In the genomic region with DNA sequence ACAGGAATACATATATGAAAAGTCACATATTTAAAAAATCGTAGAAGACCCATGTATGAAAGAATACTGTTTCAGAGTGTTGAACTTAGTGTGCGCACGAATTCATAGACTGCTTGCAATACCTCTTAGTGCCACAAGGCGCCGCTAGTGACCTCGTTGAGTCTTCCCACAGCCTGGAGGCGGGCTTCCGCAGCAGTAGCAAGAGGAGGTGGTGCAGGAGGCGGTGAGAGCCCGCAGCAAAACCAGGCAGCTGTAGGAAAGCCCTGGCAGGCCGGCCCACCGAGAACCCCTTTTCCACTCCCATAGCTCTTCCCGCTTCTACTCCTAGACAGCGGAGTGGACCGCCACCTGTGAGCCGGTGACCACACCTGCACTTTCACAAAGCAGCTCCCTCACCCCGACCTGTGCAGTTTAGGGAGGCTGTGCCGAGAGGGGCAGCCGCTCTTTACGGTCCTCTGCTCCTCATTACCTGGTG, we compare ENCODE assay signal across 8 cellular contexts. TPM values are rescaled to one million over a fixed set of nuclear protein-coding genes. Genes with fewer than 3 reads are reported as not detected.
DNase-seq lines count a peak whose midpoint lies in the region; FAIRE-seq and TF ChIP-seq lines count a peak whose summit lies in the region.

No MANE protein-coding gene starts in this region.

- H2AFZ ChIP-seq in astrocyte (ENCODE audit: low read depth, low read length) (peak overlapping the region; percentile 45), smooth muscle cell (ENCODE audit: low read depth) (no peak overlapping the region)

- WGBS in smooth muscle cell (ENCODE audit: low lambda C conversion rate) = 20% methylated on average over 20 of the region's 20 CpGs

- H3K9me3 Mint-ChIP-seq in T-helper 2 cell treated with Interferon-gamma antibody and Interleukin-4, amounts not matched to agents 5 μg/mL and 100 μg/mL, for 36 hours = no peaks in the 10 kb centered on the region
- H3K9me3 Mint-ChIP-seq in astrocyte (ENCODE audit: unreplicated experiment) = peaks cover 6% of the 10 kb centered on the region

- FAIRE-seq in H54 (lab: Jason Lieb, UNC) (no peak), astrocyte (lab: Jason Lieb, UNC) (no peak)

- no peak for TF ChIP-seq POLR2A in H54 (IDR thresholded peaks at IDR 0.05; ENCODE audit: low read depth, low read length)

- peaks cover 2% of the 10 kb centered on the region for H3K27me3 Mint-ChIP-seq in T-helper 2 cell treated with Interferon-gamma antibody and Interleukin-4, amounts not matched to agents 5 μg/mL and 100 μg/mL, for 36 hours (ENCODE audit: low read depth)
- H3K27me3 Mint-ChIP-seq in astrocyte (ENCODE audit: low read depth, unreplicated experiment) = no peaks in the 10 kb centered on the region

- no peak overlapping the region for H3K27ac ChIP-seq in astrocyte (ENCODE audit: low read depth, low read length)
- H3K27ac ChIP-seq in smooth muscle cell (ENCODE audit: low read depth) = no peak overlapping the region

- H3K36me3 Mint-ChIP-seq in T-helper 2 cell treated with Interferon-gamma antibody and Interleukin-4, amounts not matched to agents 5 μg/mL and 100 μg/mL, for 36 hours (ENCODE audit: low read depth) = no peaks in the 10 kb centered on the region
- peaks cover 2% of the 10 kb centered on the region for H3K36me3 Mint-ChIP-seq in astrocyte (ENCODE audit: low read depth, unreplicated experiment)

- peak overlapping the region; percentile 72 for H3K4me2 ChIP-seq in astrocyte (ENCODE audit: low read length)
- H3K4me2 ChIP-seq in smooth muscle cell = peak overlapping the region; percentile 75

- TF ChIP-seq CTCF in GM12801 (IDR thresholded peaks at IDR 0.05; ENCODE audit: extremely low read depth, insufficient read length) (peak; percentile 21), LNCAP (IDR thresholded peaks at IDR 0.05) (peak; percentile 77), astrocyte (IDR thresholded peaks at IDR 0.05; ENCODE audit: insufficient read depth, low read depth, low read length) (peak; percentile 87), smooth muscle cell (IDR thresholded peaks at IDR 0.05; ENCODE audit: borderline replicate concordance, insufficient read depth, poor library complexity, severe bottlenecking) (peak; percentile 97)

- H3K9me3 ChIP-seq in astrocyte (ENCODE audit: insufficient read depth, low read depth, low read length) = no peaks in the 10 kb centered on the region
- no peaks in the 10 kb centered on the region for H3K9me3 ChIP-seq in iPS-18c (ENCODE audit: control insufficient read depth, insufficient read depth, low read length)
- no peaks in the 10 kb centered on the region for H3K9me3 ChIP-seq in smooth muscle cell (replicated peaks; ENCODE audit: low read depth)

- peak overlapping the region; percentile 67 for H3K4me3 Mint-ChIP-seq in T-helper 2 cell treated with Interferon-gamma antibody and Interleukin-4, amounts not matched to agents 5 μg/mL and 100 μg/mL, for 36 hours
- H3K4me3 Mint-ChIP-seq in astrocyte (ENCODE audit: unreplicated experiment) = no peak overlapping the region

- H3K4me1 ChIP-seq in astrocyte (ENCODE audit: insufficient read depth, low read length) = peaks cover 2% of the 10 kb centered on the region
- no peaks in the 10 kb centered on the region for H3K4me1 ChIP-seq in smooth muscle cell (ENCODE audit: low read depth)

- no peaks in the 10 kb centered on the region for H3K79me2 ChIP-seq in astrocyte (ENCODE audit: insufficient read depth, low read length)
- H3K79me2 ChIP-seq in smooth muscle cell (ENCODE audit: low read depth) = no peaks in the 10 kb centered on the region

- DNase-seq in H54 (ENCODE audit: insufficient read length, low spot score) = peak; percentile 60
- peak; percentile 65 for DNase-seq in T-helper 2 cell treated with Interferon-gamma antibody and Interleukin-4, amounts not matched to agents 5 μg/mL and 100 μg/mL, for 36 hours (ENCODE audit: low spot score)
- no peak for DNase-seq in astrocyte (ENCODE audit: low read depth)
- peak; percentile 28 for DNase-seq in smooth muscle cell (lab: John Stamatoyannopoulos, UW; ENCODE audit: unreplicated experiment)
- no peak for DNase-seq in cortex of kidney (lab: John Stamatoyannopoulos, UW)

- no peak overlapping the region for H3K4me3 ChIP-seq in astrocyte (ENCODE audit: insufficient read depth, low read depth, low read length)
- peak overlapping the region; percentile 29; the same call in 1 of the 2 replicates for H3K4me3 ChIP-seq in iPS-18c (ENCODE audit: insufficient read depth, low read depth, low read length)
- H3K4me3 ChIP-seq in smooth muscle cell = no peak overlapping the region

- H3K4me1 Mint-ChIP-seq in T-helper 2 cell treated with Interferon-gamma antibody and Interleukin-4, amounts not matched to agents 5 μg/mL and 100 μg/mL, for 36 hours (ENCODE audit: low read depth) = peaks cover 6% of the 10 kb centered on the region
- no peaks in the 10 kb centered on the region for H3K4me1 Mint-ChIP-seq in astrocyte (ENCODE audit: low read depth, unreplicated experiment)

- no peak overlapping the region for H3K27ac Mint-ChIP-seq in T-helper 2 cell treated with Interferon-gamma antibody and Interleukin-4, amounts not matched to agents 5 μg/mL and 100 μg/mL, for 36 hours
- H3K27ac Mint-ChIP-seq in astrocyte (ENCODE audit: unreplicated experiment) = no peak overlapping the region

- H3F3A ChIP-seq in smooth muscle cell (ENCODE audit: low read depth) = no peaks in the 10 kb centered on the region

- H3K36me3 ChIP-seq in astrocyte (ENCODE audit: insufficient read depth, low read length) (no peaks in the 10 kb centered on the region), smooth muscle cell (ENCODE audit: low read depth) (no peaks in the 10 kb centered on the region)

- H3K27me3 ChIP-seq in astrocyte (ENCODE audit: insufficient read depth, low read length) (no peaks in the 10 kb centered on the region), smooth muscle cell (ENCODE audit: low read depth) (peaks cover 5% of the 10 kb centered on the region)

- H4K20me1 ChIP-seq in astrocyte (ENCODE audit: insufficient read depth, low read length) (no peaks in the 10 kb centered on the region), smooth muscle cell (ENCODE audit: low read depth) (no peaks in the 10 kb centered on the region)

- H3K9ac ChIP-seq in astrocyte (ENCODE audit: low read length) = no peak overlapping the region
- H3K9ac ChIP-seq in smooth muscle cell (ENCODE audit: low read depth) = no peak overlapping the region

RNA-seq across cellular contexts. Expression of a gene that starts 23.5 kb away (rescaled TPM):
- 4.5 and 8.5 TPM in 2 replicates for total RNA-seq in astrocyte
- 0.18 and 2.3 TPM in 2 replicates for total RNA-seq in smooth muscle cell
- 0.28 and 0.83 TPM in 2 replicates for polyA plus RNA-seq in smooth muscle cell

Comparison
In these comparisons a context has a peak if more than half of its experiments do, and no peak if none do; other contexts are left out.
1. CTCF ChIP-seq: peak in every context shown above with its lines; median percentile 97 in smooth muscle cell; 87 in astrocyte; 77 in LNCAP; 21 in GM12801.
2. DNase-seq: peak in H54 (single experiment), T-helper 2 cell treated with Interferon-gamma antibody and Interleukin-4, amounts not matched to agents 5 μg/mL and 100 μg/mL, for 36 hours (single experiment) and smooth muscle cell (single experiment); none in astrocyte (single experiment) and cortex of kidney (single experiment).